2 cellular contexts compared by ENCODE assay signal in the genomic region with DNA sequence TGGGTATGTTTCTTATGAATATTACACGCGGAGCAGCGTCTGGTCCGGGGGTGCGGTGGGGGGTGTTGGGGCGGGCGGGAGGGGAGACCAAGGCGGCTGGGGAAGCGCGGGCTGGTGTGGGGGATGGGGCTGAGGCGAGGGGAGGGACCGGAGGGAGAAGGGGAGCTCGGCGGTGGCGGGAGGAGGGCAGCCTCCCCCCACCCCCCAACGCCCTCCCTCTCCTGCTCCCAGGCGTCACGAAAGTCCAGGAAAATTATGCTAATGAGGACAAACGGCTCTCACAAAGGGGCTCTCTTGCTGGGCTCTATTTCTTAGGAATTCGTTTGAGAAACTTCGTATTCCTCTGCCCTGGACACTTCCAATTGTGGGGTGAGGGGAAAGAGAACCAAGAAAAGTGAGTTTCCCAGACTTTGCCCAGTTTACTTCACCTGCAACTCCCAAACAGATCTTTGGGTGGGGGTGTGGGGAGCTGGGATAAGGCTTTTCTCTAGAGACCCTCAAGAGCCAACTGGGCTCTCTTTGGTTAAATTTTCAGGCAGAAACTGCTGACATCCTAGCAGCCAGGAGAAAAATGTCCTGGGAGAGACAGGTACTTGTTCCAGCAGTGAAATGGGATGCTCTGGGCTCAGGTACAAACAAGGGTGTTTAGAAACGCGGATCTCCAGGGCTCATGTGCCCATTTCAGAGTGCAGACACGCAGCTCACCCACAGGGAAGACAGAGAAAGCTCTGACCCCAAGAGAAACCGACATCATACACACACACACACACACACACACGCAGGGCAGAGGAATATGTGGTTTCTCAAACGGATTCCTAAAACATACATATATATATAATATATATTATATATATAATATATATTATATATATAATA.
TF ChIP-seq lines count a peak whose summit lies in the region.

No MANE protein-coding gene starts in this region.

TF ChIP-seq in A549, 52 proteins besides CTCF, POLR2A, EP300 and RAD21:
- peak in 1 of 2 experiments; percentile 70; a peak in 2 of 5 replicates for TF ChIP-seq JUN (IDR thresholded peaks at IDR 0.05)
- TF ChIP-seq, protein P1, sequence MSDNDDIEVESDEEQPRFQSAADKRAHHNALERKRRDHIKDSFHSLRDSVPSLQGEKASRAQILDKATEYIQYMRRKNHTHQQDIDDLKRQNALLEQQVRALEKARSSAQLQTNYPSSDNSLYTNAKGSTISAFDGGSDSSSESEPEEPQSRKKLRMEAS (IDR thresholded peaks at IDR 0.05) = no peak; the same call in 1 of the 2 replicates

TF ChIP-seq in H1, 55 proteins besides CTCF, POLR2A, EP300 and RAD21:
- TF ChIP-seq RNF2 (IDR thresholded peaks at IDR 0.05; ENCODE audit: borderline replicate concordance, low read depth, low read length, missing control alignments, poor library complexity, severe bottlenecking) = peak; percentile 94
- peak; percentile 98 for TF ChIP-seq CBX8 (IDR thresholded peaks at IDR 0.05; ENCODE audit: borderline replicate concordance, low read depth, low read length)
- no peak for TF ChIP-seq FOSL1 (IDR thresholded peaks at IDR 0.05; ENCODE audit: insufficient read depth, low read depth, low read length)
